In the genomic region with DNA sequence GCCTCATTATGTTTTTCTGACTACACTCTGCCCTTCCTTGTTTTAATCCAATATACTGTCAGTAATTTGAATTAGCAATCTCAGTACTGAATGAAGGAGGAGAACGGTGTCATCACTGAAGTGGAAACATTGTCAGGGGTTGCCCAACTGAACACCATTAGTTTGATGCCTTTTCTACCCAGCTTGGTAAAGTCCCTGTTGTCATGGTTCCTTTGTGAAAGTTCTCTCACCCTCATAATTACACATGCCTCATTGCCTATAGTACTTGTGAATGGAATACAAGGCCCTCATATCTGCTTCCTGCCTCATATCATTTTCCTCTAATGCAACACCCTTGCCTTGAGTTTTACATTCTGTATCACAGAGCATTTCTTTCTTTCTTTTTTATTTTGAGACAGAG, we compare ENCODE assay signal across 15 cellular contexts.
DNase-seq lines count a peak whose midpoint lies in the region; ATAC-seq, FAIRE-seq and TF ChIP-seq lines count a peak whose summit lies in the region.
"Had no signal": no experiment of that assay in that cellular context is flagged by ENCODE, and none has a peak within 500 bp of the region (broad histone marks: within the 10 kb centered on the region; RNA-seq: fewer than 3 reads in every experiment).

No MANE protein-coding gene starts in this region.

- H3K9me3 ChIP-seq in MG63: no peaks in the 10 kb centered on the region
- no peaks in the 10 kb centered on the region for H3K9me3 ChIP-seq in hepatocyte (ENCODE audit: low read depth)

- H2AFZ ChIP-seq in hepatocyte: no peak overlapping the region

- no peaks in the 10 kb centered on the region for H3K9me2 ChIP-seq in hepatocyte (replicated peaks; ENCODE audit: insufficient read depth)

- H4K20me1 ChIP-seq in hepatocyte (ENCODE audit: insufficient read depth, poor library complexity, severe bottlenecking): no peaks in the 10 kb centered on the region

- no peak for TF ChIP-seq CTCF in hepatocyte (IDR thresholded peaks at IDR 0.05; ENCODE audit: poor library complexity)

- H3K4me2 ChIP-seq in hepatocyte: no peak overlapping the region

- no peaks in the 10 kb centered on the region for H3K27me3 ChIP-seq in MG63
- no peaks in the 10 kb centered on the region for H3K27me3 ChIP-seq in hepatocyte

- WGBS in hepatocyte (ENCODE audit: low lambda C conversion rate, missing lambda C conversion rate): 100% methylated on average over 1 of the region's 1 CpG

- ATAC-seq in GM19397 (IDR thresholded peaks at IDR 0.05; ENCODE audit: unreplicated experiment) (peak; percentile 95), HG02840 (IDR thresholded peaks at IDR 0.05; ENCODE audit: low FRiP score, unreplicated experiment) (peak; percentile 82), HG03571 (IDR thresholded peaks at IDR 0.05; ENCODE audit: unreplicated experiment) (peak; percentile 97)
- ATAC-seq: left ventricle myocardium superior, WTC11 had no signal

- H3K36me3 ChIP-seq in MG63 (no peaks in the 10 kb centered on the region), hepatocyte (replicated peaks; ENCODE audit: insufficient read depth, low read depth) (no peaks in the 10 kb centered on the region)

- H3K4me1 ChIP-seq in hepatocyte (ENCODE audit: insufficient read depth): no peaks in the 10 kb centered on the region

- H3K4me3 ChIP-seq in MG63 (no peak overlapping the region), hepatocyte (no peak overlapping the region)

- H3K27ac ChIP-seq in hepatocyte: no peak overlapping the region

- DNase-seq in GM18507 (ENCODE audit: extremely low spot score, insufficient read length, low read depth): no peak
- no peak for DNase-seq in MG63
- no peak for DNase-seq in HUDEP-2 (lab: John Stamatoyannopoulos, UW; ENCODE audit: unreplicated experiment in 76 of 76)
- no peak for DNase-seq in NOMO-1 treated with dmso at 0.1 percent for 144 hours (lab: John Stamatoyannopoulos, UW; ENCODE audit: unreplicated experiment)
- DNase-seq in hepatocyte (ENCODE audit: low spot score): no peak
- DNase-seq: activated effector memory CD4-positive, alpha-beta T cell treated with anti-CD3 and anti-CD28 coated beads, Interleukin-2, amount 50 U/mL, for 16 hours; CD4-positive, CD25-positive, alpha-beta regulatory T cell; cerebellar nuclear complex; left ventricle myocardium superior; NCI-H446 treated with DMSO at 0.1 percent for 48 hours; Right ventricle myocardium superior had no signal

- FAIRE-seq in GM18507 (lab: Jason Lieb, UNC): peak; percentile 78

- no peaks in the 10 kb centered on the region for H3K79me2 ChIP-seq in hepatocyte
